28 cellular contexts compared by ENCODE assay signal in genomic region chr4:45569619-45570018, GRCh38.
"Had no signal": no experiment of that assay in that cellular context is flagged by ENCODE, and none has a peak within 500 bp of the region (broad histone marks: within the 10 kb centered on the region; RNA-seq: fewer than 3 reads in every experiment).

No MANE protein-coding gene starts in this region.

- H3K27me3 ChIP-seq: colonic mucosa, dorsolateral prefrontal cortex, esophagus muscularis mucosa, esophagus squamous epithelium, foreskin keratinocyte, gastrocnemius medialis, gastroesophageal sphincter, heart left ventricle, heart right ventricle had no signal

- DNase-seq: colonic mucosa; cortex of kidney; dermis blood vessel endothelial cell; dorsolateral prefrontal cortex; effector CD4-positive, alpha-beta T cell; effector CD8-positive, alpha-beta T cell; effector memory CD4-positive, alpha-beta T cell; effector memory CD8-positive, alpha-beta T cell; endodermal cell; erythroblast; esophagus squamous epithelium; foreskin fibroblast; foreskin keratinocyte; foreskin melanocyte; gastrocnemius medialis; glutamatergic neuron; head of caudate nucleus; heart left ventricle; heart right ventricle had no signal

- FAIRE-seq: colon, endometrium, endothelial cell of umbilical vein, frontal cortex had no signal

- H3K4me3 ChIP-seq: colonic mucosa, coronary artery, dorsolateral prefrontal cortex, esophagus muscularis mucosa, esophagus squamous epithelium, gastrocnemius medialis, gastroesophageal sphincter, heart left ventricle, heart right ventricle had no signal

- H3K27ac ChIP-seq: colonic mucosa, coronary artery, dorsolateral prefrontal cortex, epithelial cell of prostate, esophagus muscularis mucosa, esophagus squamous epithelium, foreskin keratinocyte, gastrocnemius medialis, gastroesophageal sphincter, heart left ventricle, heart right ventricle had no signal

- H3K4me1 ChIP-seq: colonic mucosa, esophagus muscularis mucosa, esophagus squamous epithelium, foreskin keratinocyte, gastrocnemius medialis, gastroesophageal sphincter, heart left ventricle, heart right ventricle had no signal

- H3K36me3 ChIP-seq: colonic mucosa, esophagus muscularis mucosa, esophagus squamous epithelium, gastrocnemius medialis, gastroesophageal sphincter, heart left ventricle, heart right ventricle had no signal

- ATAC-seq: effector memory CD8-positive, alpha-beta T cell; esophagus mucosa; foreskin keratinocyte; gastrocnemius medialis; gastroesophageal sphincter; heart left ventricle; heart right ventricle had no signal

- H3K9me3 ChIP-seq: colonic mucosa, esophagus muscularis mucosa, esophagus squamous epithelium, gastrocnemius medialis, gastroesophageal sphincter had no signal
